14 cellular contexts compared by ENCODE assay signal in the genomic region with DNA sequence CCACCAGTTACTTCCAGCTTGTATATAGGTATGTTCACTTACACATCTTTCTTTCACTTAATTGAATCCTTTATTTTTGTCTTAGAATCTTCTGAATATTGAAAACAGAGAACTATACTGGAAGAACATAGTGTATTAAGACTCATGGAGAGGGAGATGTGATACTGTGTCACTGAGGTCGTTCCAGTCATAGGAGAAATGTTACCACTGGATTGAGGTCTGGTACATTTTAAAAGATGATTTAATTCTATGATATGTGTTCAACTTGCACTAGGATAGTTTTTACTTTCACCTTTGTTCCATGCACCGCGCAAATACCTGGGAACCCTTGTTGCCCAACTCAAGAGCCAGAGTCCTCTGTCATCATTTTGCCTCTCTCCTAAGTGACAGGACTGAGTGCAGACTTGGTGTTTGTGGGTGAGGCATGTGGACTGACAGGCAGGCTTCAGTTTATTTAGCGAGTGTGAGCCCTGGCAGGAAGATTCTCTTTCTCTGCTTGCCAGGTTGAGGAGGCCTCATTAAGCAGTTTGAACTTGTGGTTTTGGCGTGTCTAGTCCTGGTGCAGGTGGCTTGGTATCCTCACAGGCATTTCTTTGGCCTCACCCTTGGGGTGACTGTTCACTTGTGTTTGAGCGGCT.
DNase-seq lines count a peak whose midpoint lies in the region; ATAC-seq and TF ChIP-seq lines count a peak whose summit lies in the region.
"Had no signal": no experiment of that assay in that cellular context is flagged by ENCODE, and none has a peak within 500 bp of the region (broad histone marks: within the 10 kb centered on the region; RNA-seq: fewer than 3 reads in every experiment).

No MANE protein-coding gene starts in this region.

- 77 to 92% methylated on average over 6 of the region's 6 CpGs for WGBS in sigmoid colon, 2 donors

- H3K4me3 ChIP-seq in gastrocnemius medialis (peak overlapping the region in 2 of 4 donors; percentile 1 to 3), sigmoid colon (no peak overlapping the region)
- H3K4me3 ChIP-seq: GM12878, transverse colon had no signal

- peak overlapping the region; percentile 66 for H3K27ac Mint-ChIP-seq in activated CD8-positive, alpha-beta T cell treated with anti-CD3 and anti-CD28 coated beads for 36 hours
- H3K27ac Mint-ChIP-seq in activated CD8-positive, alpha-beta T cell treated with anti-CD3 and anti-CD28 coated beads, Interleukin-2, amount 10 ng/mL, durations not matched to agents 7 days and 5 days: no peak overlapping the region
- H3K27ac Mint-ChIP-seq in activated B cell treated with CpG ODN at 0.5 μM for 24 hours: peak overlapping the region; percentile 43
- H3K27ac Mint-ChIP-seq: activated CD8-positive, alpha-beta memory T cell treated with anti-CD3 and anti-CD28 coated beads, Interleukin-2, amount 10 ng/mL, durations not matched to agents 7 days and 5 days had no signal

- POLR2A ChIA-PET in activated CD8-positive, alpha-beta T cell treated with anti-CD3 and anti-CD28 coated beads for 36 hours (lab: Charles Lee): interaction anchor here (1.3 kb wide), 1 partner anchor 18 kb away, joined by 4 read pairs; no protein-coding TSS in a partner anchor
- POLR2A ChIA-PET in activated CD8-positive, alpha-beta T cell treated with anti-CD3 and anti-CD28 coated beads, Interleukin-2, amount 10 ng/mL, durations not matched to agents 7 days and 5 days (lab: Charles Lee): no interaction called here
- POLR2A ChIA-PET in activated B cell treated with CpG ODN at 0.5 μM for 24 hours (lab: Charles Lee): no interaction called here

- no peaks in the 10 kb centered on the region for H3K27me3 Mint-ChIP-seq in activated CD8-positive, alpha-beta T cell treated with anti-CD3 and anti-CD28 coated beads for 36 hours
- no peaks in the 10 kb centered on the region for H3K27me3 Mint-ChIP-seq in activated CD8-positive, alpha-beta T cell treated with anti-CD3 and anti-CD28 coated beads, Interleukin-2, amount 10 ng/mL, durations not matched to agents 7 days and 5 days (ENCODE audit: low read depth)
- H3K27me3 Mint-ChIP-seq in activated B cell treated with CpG ODN at 0.5 μM for 24 hours: no peaks in the 10 kb centered on the region
- H3K27me3 Mint-ChIP-seq: activated CD8-positive, alpha-beta memory T cell treated with anti-CD3 and anti-CD28 coated beads, Interleukin-2, amount 10 ng/mL, durations not matched to agents 7 days and 5 days had no signal

- no peak for TF ChIP-seq EP300 in sigmoid colon (IDR thresholded peaks at IDR 0.05)

- TF ChIP-seq POLR2A in gastrocnemius medialis (IDR thresholded peaks at IDR 0.05) (no peak), sigmoid colon (IDR thresholded peaks at IDR 0.05) (no peak)

- H3K9me3 Mint-ChIP-seq in activated CD8-positive, alpha-beta T cell treated with anti-CD3 and anti-CD28 coated beads for 36 hours: peaks cover 1% of the 10 kb centered on the region
- H3K9me3 Mint-ChIP-seq in activated CD8-positive, alpha-beta T cell treated with anti-CD3 and anti-CD28 coated beads, Interleukin-2, amount 10 ng/mL, durations not matched to agents 7 days and 5 days (ENCODE audit: insufficient read depth): peaks cover 3% of the 10 kb centered on the region
- peaks cover 7% of the 10 kb centered on the region for H3K9me3 Mint-ChIP-seq in activated B cell treated with CpG ODN at 0.5 μM for 24 hours

- H3K27me3 ChIP-seq in gastrocnemius medialis: no peaks in the 10 kb centered on the region
- no peaks in the 10 kb centered on the region for H3K27me3 ChIP-seq in sigmoid colon
- H3K27me3 ChIP-seq: transverse colon had no signal

- TF ChIP-seq CTCF in activated CD8-positive, alpha-beta T cell treated with anti-CD3 and anti-CD28 coated beads for 36 hours (IDR thresholded peaks at IDR 0.05): no peak
- TF ChIP-seq CTCF in activated B cell treated with CpG ODN at 0.5 μM for 24 hours (IDR thresholded peaks at IDR 0.05) (no peak), gastrocnemius medialis (IDR thresholded peaks at IDR 0.05 in 4 of 5, conservative IDR thresholded peaks at IDR 0.05 in 1 of 5) (no peak), sigmoid colon (IDR thresholded peaks at IDR 0.05) (no peak)

- peaks cover 58% of the 10 kb centered on the region for H3K4me1 Mint-ChIP-seq in activated CD8-positive, alpha-beta T cell treated with anti-CD3 and anti-CD28 coated beads for 36 hours (ENCODE audit: low read depth)
- peaks cover 38% of the 10 kb centered on the region for H3K4me1 Mint-ChIP-seq in activated CD8-positive, alpha-beta T cell treated with anti-CD3 and anti-CD28 coated beads, Interleukin-2, amount 10 ng/mL, durations not matched to agents 7 days and 5 days (ENCODE audit: low read depth)
- peaks cover 55% of the 10 kb centered on the region for H3K4me1 Mint-ChIP-seq in activated B cell treated with CpG ODN at 0.5 μM for 24 hours

- intact Hi-C loops in activated CD8-positive, alpha-beta T cell treated with anti-CD3 and anti-CD28 coated beads for 36 hours (cut with micrococcal nuclease): no loop called here
- intact Hi-C loops in activated B cell treated with CpG ODN at 0.5 μM for 24 hours (cut with micrococcal nuclease): no loop called here
- intact Hi-C loops in left ventricle myocardium superior (cut with micrococcal nuclease): loop anchor here (10.0 kb wide), 1 partner anchor 46 kb away; no protein-coding TSS in a partner anchor
- intact Hi-C loops in gastrocnemius medialis (cut with DNase I; ENCODE audit: low total_unique reads): loop anchor here (2.0 kb wide), 1 partner anchor 50 kb away; no protein-coding TSS in a partner anchor
- intact Hi-C loops in sigmoid colon (cut with DNase I): no loop called here

- in situ Hi-C loops in gastrocnemius medialis (cut with MboI; ENCODE audit: low sequenced_read_pairs in 4 of 4): no loop called here

- H3K9me3 ChIP-seq in gastrocnemius medialis (no peaks in the 10 kb centered on the region), sigmoid colon (no peaks in the 10 kb centered on the region)
- H3K9me3 ChIP-seq: transverse colon had no signal

- H3K27ac ChIP-seq in gastrocnemius medialis (peak overlapping the region; percentile 79 to 83 (median 82)), sigmoid colon (no peak overlapping the region)
- H3K27ac ChIP-seq: transverse colon had no signal

- DNase-seq in activated CD8-positive, alpha-beta T cell treated with anti-CD3 and anti-CD28 coated beads for 36 hours: no peak
- no peak for DNase-seq in activated CD8-positive, alpha-beta T cell treated with anti-CD3 and anti-CD28 coated beads, Interleukin-2, amount 10 ng/mL, durations not matched to agents 7 days and 5 days
- DNase-seq in activated B cell treated with CpG ODN at 0.5 μM for 24 hours (no peak), left ventricle myocardium superior (no peak), gastrocnemius medialis (peak; percentile 24 to 63), sigmoid colon (no peak), NCI-H2107 treated with DMSO at 0.1 percent for 48 hours (lab: John Stamatoyannopoulos, UW; ENCODE audit: unreplicated experiment) (no peak)
- DNase-seq: activated CD8-positive, alpha-beta memory T cell treated with anti-CD3 and anti-CD28 coated beads, Interleukin-2, amount 10 ng/mL, durations not matched to agents 7 days and 5 days; Karpas-422; NCI-H2171 treated with DMSO at 0.1 percent for 48 hours; transverse colon had no signal

- peaks cover 33% of the 10 kb centered on the region for H3K36me3 Mint-ChIP-seq in activated CD8-positive, alpha-beta T cell treated with anti-CD3 and anti-CD28 coated beads for 36 hours (ENCODE audit: low read depth)
- peaks cover 57% of the 10 kb centered on the region for H3K36me3 Mint-ChIP-seq in activated CD8-positive, alpha-beta T cell treated with anti-CD3 and anti-CD28 coated beads, Interleukin-2, amount 10 ng/mL, durations not matched to agents 7 days and 5 days (ENCODE audit: low read depth)
- peaks cover 47% of the 10 kb centered on the region for H3K36me3 Mint-ChIP-seq in activated B cell treated with CpG ODN at 0.5 μM for 24 hours (ENCODE audit: low read depth)

- H3K36me3 ChIP-seq in gastrocnemius medialis (no peaks in the 10 kb centered on the region), sigmoid colon (no peaks in the 10 kb centered on the region)
- H3K36me3 ChIP-seq: transverse colon had no signal

- peaks cover 76% of the 10 kb centered on the region in 2 donors for H3K4me1 ChIP-seq in gastrocnemius medialis
- peaks cover 0 to 50% (median 27%) of the 10 kb centered on the region in 4 donors for H3K4me1 ChIP-seq in sigmoid colon

- ATAC-seq in activated CD8-positive, alpha-beta T cell treated with anti-CD3 and anti-CD28 coated beads for 36 hours: peak; percentile 17
- ATAC-seq in activated CD8-positive, alpha-beta T cell treated with anti-CD3 and anti-CD28 coated beads, Interleukin-2, amount 10 ng/mL, durations not matched to agents 7 days and 5 days: no peak
- no peak for ATAC-seq in activated B cell treated with CpG ODN at 0.5 μM for 24 hours (ENCODE audit: low read depth)
- ATAC-seq in left ventricle myocardium superior: peak; percentile 66
- ATAC-seq in gastrocnemius medialis: peak; percentile 59 to 84
- no peak for ATAC-seq in HG02840 (IDR thresholded peaks at IDR 0.05; ENCODE audit: low FRiP score, unreplicated experiment)
- ATAC-seq: activated CD8-positive, alpha-beta memory T cell treated with anti-CD3 and anti-CD28 coated beads, Interleukin-2, amount 10 ng/mL, durations not matched to agents 7 days and 5 days; GM12878; sciatic nerve had no signal

- H3K4me3 Mint-ChIP-seq in activated CD8-positive, alpha-beta T cell treated with anti-CD3 and anti-CD28 coated beads for 36 hours: no peak overlapping the region
- no peak overlapping the region for H3K4me3 Mint-ChIP-seq in activated CD8-positive, alpha-beta T cell treated with anti-CD3 and anti-CD28 coated beads, Interleukin-2, amount 10 ng/mL, durations not matched to agents 7 days and 5 days
- H3K4me3 Mint-ChIP-seq in activated B cell treated with CpG ODN at 0.5 μM for 24 hours: no peak overlapping the region
- H3K4me3 Mint-ChIP-seq: activated CD8-positive, alpha-beta memory T cell treated with anti-CD3 and anti-CD28 coated beads, Interleukin-2, amount 10 ng/mL, durations not matched to agents 7 days and 5 days had no signal

- CTCF ChIA-PET in activated CD8-positive, alpha-beta T cell treated with anti-CD3 and anti-CD28 coated beads for 36 hours (lab: Charles Lee): interaction anchor here (1.1 kb wide), 1 partner anchor 12 kb away, joined by 3 read pairs; no protein-coding TSS in a partner anchor
- CTCF ChIA-PET in activated CD8-positive, alpha-beta T cell treated with anti-CD3 and anti-CD28 coated beads, Interleukin-2, amount 10 ng/mL, durations not matched to agents 7 days and 5 days (lab: Charles Lee): interaction anchor here (1.2 kb wide), 1 partner anchor 33 kb away, joined by 3 read pairs; no protein-coding TSS in a partner anchor
- CTCF ChIA-PET in activated B cell treated with CpG ODN at 0.5 μM for 24 hours (lab: Charles Lee): no interaction called here

Comparison
In these comparisons a context has a peak if more than half of its experiments do, and no peak if none do; other contexts are left out.
1. ATAC-seq: peak in activated CD8-positive, alpha-beta T cell treated with anti-CD3 and anti-CD28 coated beads for 36 hours (single experiment), left ventricle myocardium superior (single experiment) and gastrocnemius medialis (2 of 2); none in activated CD8-positive, alpha-beta T cell treated with anti-CD3 and anti-CD28 coated beads, Interleukin-2, amount 10 ng/mL, durations not matched to agents 7 days and 5 days (single experiment), activated B cell treated with CpG ODN at 0.5 μM for 24 hours (single experiment) and HG02840 (single experiment).
2. DNase-seq: peak in gastrocnemius medialis (2 of 2); none in activated CD8-positive, alpha-beta T cell treated with anti-CD3 and anti-CD28 coated beads for 36 hours (single experiment), activated CD8-positive, alpha-beta T cell treated with anti-CD3 and anti-CD28 coated beads, Interleukin-2, amount 10 ng/mL, durations not matched to agents 7 days and 5 days (single experiment), activated B cell treated with CpG ODN at 0.5 μM for 24 hours (single experiment), left ventricle myocardium superior (single experiment), sigmoid colon (single experiment) and NCI-H2107 treated with DMSO at 0.1 percent for 48 hours (single experiment).
3. H3K27ac ChIP-seq: peak in gastrocnemius medialis (4 of 4); none in sigmoid colon (0 of 4).
4. intact Hi-C loops: an anchor here in left ventricle myocardium superior (10.0 kb wide) and gastrocnemius medialis (2.0 kb wide); none called in activated CD8-positive, alpha-beta T cell treated with anti-CD3 and anti-CD28 coated beads for 36 hours, activated B cell treated with CpG ODN at 0.5 μM for 24 hours and sigmoid colon.